ENCODE assay signal across 8 cellular contexts in genomic region chr1:111140680-111140967, GRCh38. TPM values are rescaled to one million over a fixed set of nuclear protein-coding genes. Genes with fewer than 3 reads are reported as not detected.
A peak's percentile ranks its signal among the peaks of the same experiment; 100 is the strongest.
DNase-seq lines count a peak whose midpoint lies in the region; ATAC-seq and TF ChIP-seq lines count a peak whose summit lies in the region.

No MANE protein-coding gene starts in this region.

- 0 to 1% methylated on average over 5 to 8 of the region's 9 CpGs for WGBS in gastroesophageal sphincter (ENCODE audit: low coverage in 1 of 2), 2 donors
- WGBS in psoas muscle, 3 donors, result 0 to 1% (median 0%) methylated on average over 9 of the region's 9 CpGs

- no peak for ATAC-seq in gastroesophageal sphincter
- peak; percentile 73 to 84 (median 77) for ATAC-seq in psoas muscle

- no peak for TF ChIP-seq POLR2A in gastroesophageal sphincter (IDR thresholded peaks at IDR 0.05)

- peaks cover 0 to 23% of the 10 kb centered on the region in 2 donors for H3K36me3 ChIP-seq in gastroesophageal sphincter
- peaks cover 0 to 28% of the 10 kb centered on the region in 2 donors for H3K36me3 ChIP-seq in psoas muscle (ENCODE audit: insufficient read depth in 1 of 2, low read depth in 1 of 2)

- intact Hi-C loops in activated CD4-positive, alpha-beta memory T cell treated with anti-CD3 and anti-CD28 coated beads for 36 hours (cut with micrococcal nuclease), result loop anchor here (1.0 to 10.0 kb wide), 7 partner anchors 8 to 307 kb away; partner anchors contain the start of genes ATP5PB, CD53 and WDR77
- intact Hi-C loops in psoas muscle (cut with DNase I), result loop anchor here (5.0 to 10.0 kb wide), 2 partner anchors 304 to 307 kb away; partner anchors contain the start of genes ATP5PB (in 2 of the 2) and WDR77 (in 2 of the 2)

- H3K27me3 Mint-ChIP-seq in activated CD4-positive, alpha-beta memory T cell treated with anti-CD3 and anti-CD28 coated beads for 36 hours, result no peaks in the 10 kb centered on the region

- H3K4me3 Mint-ChIP-seq in activated CD4-positive, alpha-beta memory T cell treated with anti-CD3 and anti-CD28 coated beads for 36 hours, result peak overlapping the region; percentile 92

- H3K4me3 ChIP-seq in HFF-Myc (replicated peaks; ENCODE audit: low read depth, low read length) (peak overlapping the region; percentile 95), gastroesophageal sphincter (peak overlapping the region; percentile 81 to 86), psoas muscle (peak overlapping the region; percentile 96)

- TF ChIP-seq CTCF in HFF-Myc (IDR thresholded peaks at IDR 0.05; ENCODE audit: low read depth, low read length, missing control alignments) (no peak), gastroesophageal sphincter (IDR thresholded peaks at IDR 0.05) (no peak), psoas muscle (IDR thresholded peaks at IDR 0.05) (no peak)

- CTCF ChIA-PET in activated CD4-positive, alpha-beta memory T cell treated with anti-CD3 and anti-CD28 coated beads for 36 hours (lab: Charles Lee), result no interaction called here

- peaks cover 0 to 48% (median 16%) of the 10 kb centered on the region in 3 donors for H3K4me1 ChIP-seq in gastroesophageal sphincter
- H3K4me1 ChIP-seq in psoas muscle, result peaks cover 36% of the 10 kb centered on the region

- DNase-seq in AG20443 (ENCODE audit: low spot score) (peak; percentile 88), HFF-Myc (ENCODE audit: extremely low read depth, low read depth) (no peak), psoas muscle (no peak), COR-L47 (lab: John Stamatoyannopoulos, UW) (no peak)
- no peak for DNase-seq in activated CD4-positive, alpha-beta memory T cell treated with anti-CD3 and anti-CD28 coated beads for 36 hours
- DNase-seq in stimulated activated CD4-positive, alpha-beta T cell treated with anti-CD3 and anti-CD28 coated beads, Interleukin-4, amount 100 ng/mL, for 24 hours, result no peak
- no peak for DNase-seq in stimulated activated CD4-positive, alpha-beta T cell treated with anti-CD3 and anti-CD28 coated beads, Interleukin-4, amount 100 ng/mL, for 1 hour

- H3K9me3 Mint-ChIP-seq in activated CD4-positive, alpha-beta memory T cell treated with anti-CD3 and anti-CD28 coated beads for 36 hours, result no peaks in the 10 kb centered on the region

- POLR2A ChIA-PET in activated CD4-positive, alpha-beta memory T cell treated with anti-CD3 and anti-CD28 coated beads for 36 hours (lab: Charles Lee), result interaction anchor here (1.2 kb wide), 1 partner anchor 41 kb away, joined by 4 read pairs; no protein-coding TSS in a partner anchor

- H3K27ac Mint-ChIP-seq in activated CD4-positive, alpha-beta memory T cell treated with anti-CD3 and anti-CD28 coated beads for 36 hours, result peak overlapping the region; percentile 88

- H3K36me3 Mint-ChIP-seq in activated CD4-positive, alpha-beta memory T cell treated with anti-CD3 and anti-CD28 coated beads for 36 hours, result peaks cover 10% of the 10 kb centered on the region

- TF ChIP-seq EP300 in gastroesophageal sphincter (IDR thresholded peaks at IDR 0.05), result no peak

- H3K27me3 ChIP-seq in gastroesophageal sphincter (no peaks in the 10 kb centered on the region), psoas muscle (ENCODE audit: insufficient read depth in 3 of 3, low read length in 2 of 3) (no peaks in the 10 kb centered on the region)

- peaks cover 37% of the 10 kb centered on the region for H3K4me1 Mint-ChIP-seq in activated CD4-positive, alpha-beta memory T cell treated with anti-CD3 and anti-CD28 coated beads for 36 hours (ENCODE audit: low read depth)

- H3K9me3 ChIP-seq in gastroesophageal sphincter (no peaks in the 10 kb centered on the region), psoas muscle (no peaks in the 10 kb centered on the region)

- H3K27ac ChIP-seq in gastroesophageal sphincter (peak overlapping the region; percentile 87 to 96 (median 94)), psoas muscle (peak overlapping the region; percentile 93)

RNA-seq across cellular contexts. Expression of gene CEPT1, which starts 0.6 kb away (rescaled TPM):
- 10 to 100 TPM; 23.9 to 28.8 TPM for total RNA-seq in activated CD4-positive, alpha-beta memory T cell treated with anti-CD3 and anti-CD28 coated beads for 36 hours
- total RNA-seq in gastroesophageal sphincter (10 to 100 TPM; 23.1 to 30.4 (median 28.4) TPM), psoas muscle (10 to 100 TPM in 2 of 4 donors, 1 to 10 TPM in 2; 9.2 to 11.2 (median 10.1) TPM)
- polyA plus RNA-seq in psoas muscle, result 10 to 100 TPM in 1 of 3 donors, 1 to 10 TPM in 2; 6.7 to 13.7 (median 8.6) TPM

RNA-seq across cellular contexts. Expression of gene DRAM2, which starts 0.7 kb away (rescaled TPM):
- 10 to 100 TPM; 30.1 to 30.5 TPM for total RNA-seq in activated CD4-positive, alpha-beta memory T cell treated with anti-CD3 and anti-CD28 coated beads for 36 hours
- total RNA-seq in gastroesophageal sphincter, result 10 to 100 TPM; 33.5 to 58.9 (median 37.4) TPM
- 10 to 100 TPM; 19.2 to 28.0 (median 24.2) TPM for total RNA-seq in psoas muscle
- 10 to 100 TPM; 19.8 to 41.0 (median 29.3) TPM for polyA plus RNA-seq in psoas muscle

RNA-seq across cellular contexts. Expression of gene DENND2D, which starts 59.8 kb away (rescaled TPM):
- total RNA-seq in activated CD4-positive, alpha-beta memory T cell treated with anti-CD3 and anti-CD28 coated beads for 36 hours, result 100 to 1,000 TPM; 156 to 157 TPM
- 10 to 100 TPM in 1 of 4 donors, 1 to 10 TPM in 3; 1.4 to 16.6 (median 6.4) TPM for total RNA-seq in gastroesophageal sphincter
- total RNA-seq in psoas muscle, result 1 to 10 TPM; 1.2 to 2.1 (median 1.7) TPM
- under 1 TPM; 0.31 to 0.59 (median 0.51) TPM for polyA plus RNA-seq in psoas muscle

Comparison
In these comparisons a context has a peak if more than half of its experiments do, and no peak if none do; other contexts are left out.
1. RNA of gene DENND2D, which starts 59.8 kb away (total RNA-seq): 156 to 157 TPM in activated CD4-positive, alpha-beta memory T cell treated with anti-CD3 and anti-CD28 coated beads for 36 hours; 1.4 to 16.6 TPM in gastroesophageal sphincter and 1.2 to 2.1 TPM in psoas muscle; every median in the first group is over 4 times any median in the second.
2. Peak in every context shown above with its lines, with median percentiles within 50 percentile points of each other: H3K4me3 ChIP-seq.